Comparison of ENCODE assay signal across 26 cellular contexts in genomic region chr3:4945318-4945717, GRCh38. TPM values are rescaled to one million over a fixed set of nuclear protein-coding genes. Genes with fewer than 3 reads are reported as not detected.
"Had no signal": no experiment of that assay in that cellular context is flagged by ENCODE, and none has a peak within 500 bp of the region (broad histone marks: within the 10 kb centered on the region; RNA-seq: fewer than 3 reads in every experiment).

No MANE protein-coding gene starts in this region.

- FAIRE-seq: pancreas had no signal

- H3K4me2 ChIP-seq: hepatocyte, smooth muscle cell had no signal

- ATAC-seq: mucosa of descending colon; naive thymus-derived CD4-positive, alpha-beta T cell; natural killer cell treated with Interleukin-12 subunit alpha and Interleukin-12 subunit beta and Interleukin-15 and Interleukin-18, amount 100 ng/mL, for 72 hours; pancreas; right cardiac atrium; stimulated activated memory B cell treated with anti-CD40 and anti-IgM and Interleukin-4, amounts not matched to agents 10 μg/mL and 1 μg/mL and 100 μg/mL, for 72 hours; stimulated activated naive CD8-positive, alpha-beta T cell treated with anti-CD3 and anti-CD28 coated beads, Interleukin-15, amount 100 ng/mL, for 72 hours had no signal

- H3K4me1 ChIP-seq: pancreas, prostate gland, sigmoid colon had no signal

- H3K9me3 ChIP-seq: left ventricle myocardium inferior, mucosa of descending colon, pancreas, prostate gland, sigmoid colon, tibial nerve, upper lobe of left lung, vagina had no signal

- DNase-seq: islet precursor cell; left ventricle myocardium inferior; midbrain; mucosa of descending colon; naive thymus-derived CD4-positive, alpha-beta T cell; pancreas; posterior cingulate gyrus; retina; sigmoid colon; stimulated activated CD4-positive, alpha-beta T cell treated with anti-CD3 and anti-CD28 coated beads, Interleukin-1b, Interleukin-23, amount 100 ng/mL, for 48 hours; stimulated activated CD4-positive, alpha-beta T cell treated with anti-CD3 and anti-CD28 coated beads, Interleukin-2, amount 100 ng/mL, for 48 hours; stimulated activated CD4-positive, alpha-beta T cell treated with anti-CD3 and anti-CD28 coated beads, Interleukin-4, amount 100 ng/mL, for 4 hours; stimulated activated CD8-positive, alpha-beta memory T cell treated with anti-CD3 and anti-CD28 coated beads, Interleukin-4, amount 100 ng/mL, for 48 hours; stimulated activated naive CD4-positive, alpha-beta T cell treated with Interleukin-2 at 50 U/mL for 16 hours; stimulated activated naive CD8-positive, alpha-beta T cell treated with anti-CD3 and anti-CD28 coated beads, Interleukin-15, amount 100 ng/mL, for 72 hours; substantia nigra; upper lobe of left lung had no signal

- H3K27ac ChIP-seq: hepatocyte, left ventricle myocardium inferior, pancreas, prostate gland, sigmoid colon, tibial nerve, upper lobe of left lung, vagina had no signal

- H3K79me2 ChIP-seq: hepatocyte had no signal

- H3K4me3 ChIP-seq: hepatocyte, left ventricle myocardium inferior, mucosa of descending colon, pancreas, prostate gland, sigmoid colon, smooth muscle cell, tibial nerve, upper lobe of left lung, vagina had no signal

- H3K36me3 ChIP-seq: left ventricle myocardium inferior, pancreas, prostate gland, sigmoid colon, tibial nerve, upper lobe of left lung, vagina had no signal

- H3K27me3 ChIP-seq: hepatocyte, pancreas, sigmoid colon, tibial nerve, upper lobe of left lung, vagina had no signal

- H2AFZ ChIP-seq: hepatocyte had no signal

RNA-seq across cellular contexts. Expression of gene BHLHE40, which starts 33.9 kb away (rescaled TPM):
- polyA plus RNA-seq: neural cell had no signal
